Comparison of ENCODE assay signal across 19 cellular contexts in genomic region chr18:31590570-31590969, GRCh38. TPM values are rescaled to one million over a fixed set of nuclear protein-coding genes. Genes with fewer than 3 reads are reported as not detected.
DNase-seq lines count a peak whose midpoint lies in the region; ATAC-seq, FAIRE-seq and TF ChIP-seq lines count a peak whose summit lies in the region.
"Had no signal": no experiment of that assay in that cellular context is flagged by ENCODE, and none has a peak within 500 bp of the region (broad histone marks: within the 10 kb centered on the region; RNA-seq: fewer than 3 reads in every experiment).

No MANE protein-coding gene starts in this region.

- CTCF ChIA-PET in Caco-2 (lab: Charles Lee), result interaction anchor here (0.7 kb wide), 1 partner anchor 28 kb away, joined by 4 read pairs; no protein-coding TSS in a partner anchor

- H3K9me3 Mint-ChIP-seq in Caco-2 (ENCODE audit: unreplicated experiment) (no peaks in the 10 kb centered on the region), brain (peaks cover 0 to 9% (median 0%) of the 10 kb centered on the region in 5 experiments), neural progenitor cell (peaks cover 15% of the 10 kb centered on the region)
- H3K9me3 Mint-ChIP-seq in activated naive CD4-positive, alpha-beta T cell treated with anti-CD3 and anti-CD28 coated beads, Interleukin-2, amount 50 U/mL, for 72 hours, result no peaks in the 10 kb centered on the region
- H3K9me3 Mint-ChIP-seq: CD8-positive, alpha-beta memory T cell had no signal

- H3K4me1 ChIP-seq in Caco-2, result peaks cover 42% of the 10 kb centered on the region
- peaks cover 8% of the 10 kb centered on the region for H3K4me1 ChIP-seq in keratinocyte (ENCODE audit: control insufficient read depth, extremely low read depth, insufficient read depth, low read length)
- no peaks in the 10 kb centered on the region for H3K4me1 ChIP-seq in neural progenitor cell
- H3K4me1 ChIP-seq: BLaER1, HAP-1 had no signal

- H2AFZ ChIP-seq in keratinocyte (ENCODE audit: control insufficient read depth, low read length), result no peak overlapping the region
- H2AFZ ChIP-seq in neural progenitor cell (replicated peaks), result no peak overlapping the region

- H3K4me3 Mint-ChIP-seq in Caco-2 (ENCODE audit: unreplicated experiment), result no peak overlapping the region
- H3K4me3 Mint-ChIP-seq in brain, result peak overlapping the region in 1 of 5 experiments; percentile 42
- no peak overlapping the region for H3K4me3 Mint-ChIP-seq in neural progenitor cell
- H3K4me3 Mint-ChIP-seq: CD8-positive, alpha-beta memory T cell; HFFc6 had no signal

- no peaks in the 10 kb centered on the region for H3F3A ChIP-seq in neural progenitor cell (ENCODE audit: low read depth)

- H4K20me1 ChIP-seq in keratinocyte (ENCODE audit: control insufficient read depth, extremely low read depth, insufficient read depth, low read length) (no peaks in the 10 kb centered on the region), neural progenitor cell (ENCODE audit: low read depth) (no peaks in the 10 kb centered on the region)
- H4K20me1 ChIP-seq: BLaER1 had no signal

- H3K4me3 ChIP-seq in Caco-2 (ENCODE audit: low read depth, low read length), result no peak overlapping the region
- H3K4me3 ChIP-seq in keratinocyte (ENCODE audit: control insufficient read depth in 2 of 3, extremely low read depth in 1 of 3, insufficient read depth in 2 of 3, low read depth in 1 of 3, low read length in 3 of 3), result no peak overlapping the region
- no peak overlapping the region for H3K4me3 ChIP-seq in neural progenitor cell
- H3K4me3 ChIP-seq: BLaER1, GM12878, HAP-1 had no signal

- POLR2A ChIA-PET in Caco-2 (lab: Charles Lee), result no interaction called here

- peak; percentile 72 for FAIRE-seq in keratinocyte (lab: Jason Lieb, UNC)
- FAIRE-seq: GM18507, H1 had no signal

- H3K36me3 Mint-ChIP-seq in Caco-2 (ENCODE audit: insufficient read depth, unreplicated experiment), result peaks cover 21% of the 10 kb centered on the region
- no peaks in the 10 kb centered on the region for H3K36me3 Mint-ChIP-seq in brain
- H3K36me3 Mint-ChIP-seq in neural progenitor cell, result peaks cover 2% of the 10 kb centered on the region
- H3K36me3 Mint-ChIP-seq in activated naive CD4-positive, alpha-beta T cell treated with anti-CD3 and anti-CD28 coated beads, Interleukin-2, amount 50 U/mL, for 72 hours, result peaks cover 0 to 6% of the 10 kb centered on the region in 2 donors
- H3K36me3 Mint-ChIP-seq: CD8-positive, alpha-beta memory T cell had no signal

- no peaks in the 10 kb centered on the region for H3K9me3 ChIP-seq in Caco-2
- H3K9me3 ChIP-seq in keratinocyte (ENCODE audit: control insufficient read depth, low read depth, low read length), result no peaks in the 10 kb centered on the region
- no peaks in the 10 kb centered on the region for H3K9me3 ChIP-seq in neural progenitor cell (ENCODE audit: low read depth)
- H3K9me3 ChIP-seq: BLaER1, HAP-1 had no signal

- H3K27me3 ChIP-seq in Caco-2 (replicated peaks; ENCODE audit: control insufficient read depth, insufficient read depth, low read length) (no peaks in the 10 kb centered on the region), keratinocyte (ENCODE audit: control insufficient read depth, extremely low read depth, insufficient read depth, low read length) (no peaks in the 10 kb centered on the region), neural progenitor cell (no peaks in the 10 kb centered on the region)
- H3K27me3 ChIP-seq: BLaER1 had no signal

- no TSS peak for BruUV-seq in Caco-2 (replicated peaks; lab: Mats Ljungman, UMichigan)

- no peaks in the 10 kb centered on the region for H3K9me1 ChIP-seq in keratinocyte (ENCODE audit: control insufficient read depth, extremely low read depth, insufficient read depth, low read length)

- H3K79me2 ChIP-seq in keratinocyte (ENCODE audit: control insufficient read depth, insufficient read depth, low read length) (no peaks in the 10 kb centered on the region), neural progenitor cell (ENCODE audit: low read depth) (no peaks in the 10 kb centered on the region)

- ATAC-seq in GM21723 (IDR thresholded peaks at IDR 0.05; ENCODE audit: unreplicated experiment), result no peak
- ATAC-seq in activated naive CD4-positive, alpha-beta T cell treated with anti-CD3 and anti-CD28 coated beads, Interleukin-2, amount 50 U/mL, for 72 hours, result no peak
- ATAC-seq: GM12878 had no signal

- TF ChIP-seq CTCF in Caco-2 (IDR thresholded peaks at IDR 0.05; ENCODE audit: insufficient read depth in 1 of 2, low read depth in 1 of 2, low read length in 1 of 2, severe bottlenecking in 1 of 2, unreplicated experiment in 1 of 2), result no peak
- no peak for TF ChIP-seq CTCF in brain (conservative IDR thresholded peaks at IDR 0.05)
- TF ChIP-seq CTCF in keratinocyte (optimal IDR thresholded peaks at IDR 0.05 in 1 of 3, IDR thresholded peaks at IDR 0.05 in 1 of 3, conservative IDR thresholded peaks at IDR 0.05 in 1 of 3; ENCODE audit: extremely low read depth in 1 of 3, insufficient read depth in 2 of 3, low read length in 3 of 3), result no peak
- no peak for TF ChIP-seq CTCF in neural progenitor cell (IDR thresholded peaks at IDR 0.05)

- no peaks in the 10 kb centered on the region for H3K36me3 ChIP-seq in Caco-2 (ENCODE audit: control insufficient read depth, insufficient read depth, low read length)
- no peaks in the 10 kb centered on the region for H3K36me3 ChIP-seq in keratinocyte (ENCODE audit: control insufficient read depth in 2 of 2, extremely low read depth in 1 of 2, insufficient read depth in 2 of 2, low read length in 2 of 2)
- no peaks in the 10 kb centered on the region for H3K36me3 ChIP-seq in neural progenitor cell
- H3K36me3 ChIP-seq: BLaER1, HAP-1 had no signal

- peak overlapping the region; percentile 48 for H3K27ac Mint-ChIP-seq in Caco-2 (ENCODE audit: unreplicated experiment)
- H3K27ac Mint-ChIP-seq in brain, result peak overlapping the region in 3 of 5 experiments; percentile 71 to 77 (median 73)
- H3K27ac Mint-ChIP-seq in neural progenitor cell, result peak overlapping the region; percentile 84
- no peak overlapping the region for H3K27ac Mint-ChIP-seq in activated naive CD4-positive, alpha-beta T cell treated with anti-CD3 and anti-CD28 coated beads, Interleukin-2, amount 50 U/mL, for 72 hours
- H3K27ac Mint-ChIP-seq: CD8-positive, alpha-beta memory T cell; HFFc6 had no signal

- H3K27ac ChIP-seq in keratinocyte (ENCODE audit: control insufficient read depth, insufficient read depth, low read length) (no peak overlapping the region), neural progenitor cell (no peak overlapping the region)
- H3K27ac ChIP-seq: BLaER1 had no signal

- H3K4me1 Mint-ChIP-seq in Caco-2 (ENCODE audit: low read depth, unreplicated experiment) (peaks cover 9% of the 10 kb centered on the region), brain (peaks cover 31% of the 10 kb centered on the region), neural progenitor cell (peaks cover 22% of the 10 kb centered on the region)
- H3K4me1 Mint-ChIP-seq: CD8-positive, alpha-beta memory T cell had no signal

- intact Hi-C loops in Caco-2 (cut with micrococcal nuclease; ENCODE audit: unreplicated experiment), result no loop called here

- DNase-seq in Caco-2, result no peak
- peak; percentile 60 for DNase-seq in keratinocyte (ENCODE audit: low read depth, low spot score)
- DNase-seq in neural progenitor cell (ENCODE audit: low spot score), result no peak
- no peak for DNase-seq in activated naive CD4-positive, alpha-beta T cell treated with anti-CD3 and anti-CD28 coated beads, Interleukin-2, amount 50 U/mL, for 72 hours (ENCODE audit: low spot score in 2 of 2)
- DNase-seq in SKM-1 (lab: John Stamatoyannopoulos, UW; ENCODE audit: unreplicated experiment), result no peak
- DNase-seq: 8988T; AML-193; CD8-positive, alpha-beta memory T cell; DMS79; HFFc6 had no signal

- H3K4me2 ChIP-seq in keratinocyte (ENCODE audit: control insufficient read depth, extremely low read depth, insufficient read depth, low read depth, low read length) (peak overlapping the region; percentile 48), neural progenitor cell (no peak overlapping the region)
- H3K4me2 ChIP-seq: BLaER1 had no signal

- H3K27me3 Mint-ChIP-seq in Caco-2 (ENCODE audit: insufficient read depth, unreplicated experiment) (no peaks in the 10 kb centered on the region), brain (no peaks in the 10 kb centered on the region), neural progenitor cell (ENCODE audit: insufficient read depth, low read depth) (peaks cover 10% of the 10 kb centered on the region)

- dilution Hi-C loops in keratinocyte (cut with MboI; ENCODE audit: extremely low pct_ligation_motif_present, low sequenced_read_pairs), result no loop called here

- H3K9ac ChIP-seq in keratinocyte (ENCODE audit: control insufficient read depth, extremely low read depth, insufficient read depth, low read length) (no peak overlapping the region), neural progenitor cell (no peak overlapping the region)
- H3K9ac ChIP-seq: BLaER1 had no signal

RNA-seq across cellular contexts. Expression of gene TTR, which starts 1.1 kb away (rescaled TPM):
- total RNA-seq in Caco-2 (2022) (102 and 139 TPM in 2 replicates), neural progenitor cell (ENCODE audit: low replicate concordance) (1.8 TPM in 1 of 2 replicates, not detected in the other)
- polyA plus RNA-seq in brain (ENCODE audit: insufficient read depth, low read depth, low replicate concordance) (2.4 TPM), keratinocyte (not detected in 3 replicates)
- polyA plus RNA-seq in keratinocyte (2011; ENCODE audit: low read depth), result not detected
- polyA plus RNA-seq in keratinocyte (2011; cell fraction: cytosol; rRNA removed), result not detected in 2 replicates
- not detected in 2 replicates for polyA plus RNA-seq in keratinocyte (2011; cell fraction: nucleus; rRNA removed)
- polyA plus RNA-seq in keratinocyte (2012; ENCODE audit: low replicate concordance), result not detected in 2 replicates
- not detected in 3 replicates for polyA minus RNA-seq in keratinocyte
- polyA minus RNA-seq in keratinocyte (2011; cell fraction: cytosol; rRNA and poly(A)+ RNA removed), result not detected
- not detected in 2 replicates for polyA minus RNA-seq in keratinocyte (2011; cell fraction: nucleus; rRNA and poly(A)+ RNA removed)
- not detected for total RNA-seq in activated naive CD4-positive, alpha-beta T cell treated with anti-CD3 and anti-CD28 coated beads, Interleukin-2, amount 50 U/mL, for 72 hours
- total RNA-seq: CD8-positive, alpha-beta memory T cell; G401; H1; HFFc6; HT1080 had no signal
- polyA plus RNA-seq: CD8-positive, alpha-beta memory T cell; H1 had no signal

Comparison
In these comparisons a context has a peak if more than half of its experiments do, and no peak if none do; other contexts are left out.
1. H3K27ac Mint-ChIP-seq: peak in Caco-2 (single experiment), brain (3 of 5) and neural progenitor cell (single experiment); none in activated naive CD4-positive, alpha-beta T cell treated with anti-CD3 and anti-CD28 coated beads, Interleukin-2, amount 50 U/mL, for 72 hours (0 of 2).
2. RNA of gene TTR, which starts 1.1 kb away (total RNA-seq): 102 to 139 TPM in Caco-2; 1.8 TPM in neural progenitor cell and not detected in activated naive CD4-positive, alpha-beta T cell treated with anti-CD3 and anti-CD28 coated beads, Interleukin-2, amount 50 U/mL, for 72 hours; every median in the first group is over 10 times any median in the second.